ENCODE assay signal across 1 cellular context in genomic region chr22:45291061-45291930, GRCh38.
TF ChIP-seq lines count a peak whose summit lies in the region.

No MANE protein-coding gene starts in this region.

TF ChIP-seq in neural cell, 6 proteins besides CTCF, POLR2A, EP300 and RAD21 (continued from another document):
- TF ChIP-seq, protein P1, sequence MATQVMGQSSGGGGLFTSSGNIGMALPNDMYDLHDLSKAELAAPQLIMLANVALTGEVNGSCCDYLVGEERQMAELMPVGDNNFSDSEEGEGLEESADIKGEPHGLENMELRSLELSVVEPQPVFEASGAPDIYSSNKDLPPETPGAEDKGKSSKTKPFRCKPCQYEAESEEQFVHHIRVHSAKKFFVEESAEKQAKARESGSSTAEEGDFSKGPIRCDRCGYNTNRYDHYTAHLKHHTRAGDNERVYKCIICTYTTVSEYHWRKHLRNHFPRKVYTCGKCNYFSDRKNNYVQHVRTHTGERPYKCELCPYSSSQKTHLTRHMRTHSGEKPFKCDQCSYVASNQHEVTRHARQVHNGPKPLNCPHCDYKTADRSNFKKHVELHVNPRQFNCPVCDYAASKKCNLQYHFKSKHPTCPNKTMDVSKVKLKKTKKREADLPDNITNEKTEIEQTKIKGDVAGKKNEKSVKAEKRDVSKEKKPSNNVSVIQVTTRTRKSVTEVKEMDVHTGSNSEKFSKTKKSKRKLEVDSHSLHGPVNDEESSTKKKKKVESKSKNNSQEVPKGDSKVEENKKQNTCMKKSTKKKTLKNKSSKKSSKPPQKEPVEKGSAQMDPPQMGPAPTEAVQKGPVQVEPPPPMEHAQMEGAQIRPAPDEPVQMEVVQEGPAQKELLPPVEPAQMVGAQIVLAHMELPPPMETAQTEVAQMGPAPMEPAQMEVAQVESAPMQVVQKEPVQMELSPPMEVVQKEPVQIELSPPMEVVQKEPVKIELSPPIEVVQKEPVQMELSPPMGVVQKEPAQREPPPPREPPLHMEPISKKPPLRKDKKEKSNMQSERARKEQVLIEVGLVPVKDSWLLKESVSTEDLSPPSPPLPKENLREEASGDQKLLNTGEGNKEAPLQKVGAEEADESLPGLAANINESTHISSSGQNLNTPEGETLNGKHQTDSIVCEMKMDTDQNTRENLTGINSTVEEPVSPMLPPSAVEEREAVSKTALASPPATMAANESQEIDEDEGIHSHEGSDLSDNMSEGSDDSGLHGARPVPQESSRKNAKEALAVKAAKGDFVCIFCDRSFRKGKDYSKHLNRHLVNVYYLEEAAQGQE (IDR thresholded peaks at IDR 0.05; ENCODE audit: borderline replicate concordance): no peak
- TF ChIP-seq TAF1 (IDR thresholded peaks at IDR 0.05; ENCODE audit: low read depth) (no peak), SMC3 (conservative IDR thresholded peaks at IDR 0.05; ENCODE audit: poor library complexity) (no peak), EZH2 (IDR thresholded peaks at IDR 0.05; ENCODE audit: borderline replicate concordance, insufficient read depth, low read length, poor library complexity, severe bottlenecking) (no peak), POLR2AphosphoS5 (IDR thresholded peaks at IDR 0.05) (no peak)
